In genomic region chr7:125059861-125060456, GRCh38 we compare ENCODE assay signal across 9 cellular contexts.
DNase-seq lines count a peak whose midpoint lies in the region; ATAC-seq and TF ChIP-seq lines count a peak whose summit lies in the region.
"Had no signal": no experiment of that assay in that cellular context is flagged by ENCODE, and none has a peak within 500 bp of the region (broad histone marks: within the 10 kb centered on the region; RNA-seq: fewer than 3 reads in every experiment).

No MANE protein-coding gene starts in this region.

- H3K9ac ChIP-seq in colonic mucosa (ENCODE audit: low read depth in 2 of 2, low read length in 2 of 2): no peak overlapping the region

- H3K27me3 ChIP-seq in kidney epithelial cell (ENCODE audit: control insufficient read depth, insufficient read depth, low read length) (no peaks in the 10 kb centered on the region), colonic mucosa (no peaks in the 10 kb centered on the region)
- H3K27me3 ChIP-seq: suprapubic skin had no signal

- intact Hi-C loops in colonic mucosa (cut with DNase I): loop anchor here (5.0 kb wide), 1 partner anchor 612 kb away; no protein-coding TSS in a partner anchor

- H3K4me3 ChIP-seq in LNCaP clone FGC (ENCODE audit: low read depth, low read length) (no peak overlapping the region), kidney epithelial cell (ENCODE audit: low read depth, low read length) (no peak overlapping the region), colonic mucosa (no peak overlapping the region)
- H3K4me3 ChIP-seq: suprapubic skin had no signal

- DNase-seq in DMS114 treated with DMSO at 0.1 percent for 48 hours (lab: John Stamatoyannopoulos, UW; ENCODE audit: unreplicated experiment): peak; percentile 35
- DNase-seq in LNCaP clone FGC (ENCODE audit: low read depth): no peak
- DNase-seq in kidney epithelial cell (ENCODE audit: low read depth): no peak
- no peak for DNase-seq in cerebellar cortex (ENCODE audit: low spot score)
- DNase-seq in colonic mucosa: no peak
- no peak for DNase-seq in stimulated activated CD4-positive, alpha-beta T cell treated with anti-CD3 and anti-CD28 coated beads, Interleukin-15, amount 100 ng/mL, for 24 hours
- DNase-seq in activated CD8-positive, alpha-beta memory T cell treated with anti-CD3 and anti-CD28 coated beads for 24 hours: no peak

- H3K27ac ChIP-seq in colonic mucosa: no peak overlapping the region
- H3K27ac ChIP-seq: suprapubic skin had no signal

- ATAC-seq in SK-N-SH treated with all-trans-retinoic acid at 6 μM for 48 hours: peak; percentile 40; the same call in 1 of the 3 replicates

- H3K4me1 ChIP-seq in colonic mucosa: no peaks in the 10 kb centered on the region
- H3K4me1 ChIP-seq: suprapubic skin had no signal

- TF ChIP-seq CTCF in LNCaP clone FGC (IDR thresholded peaks at IDR 0.05; ENCODE audit: control insufficient read depth, extremely low read depth, insufficient read depth) (peak; percentile 18; the same call in 1 of the 2 replicates), kidney epithelial cell (IDR thresholded peaks at IDR 0.05; ENCODE audit: insufficient read depth, low read length, poor library complexity, severe bottlenecking) (peak; percentile 28), colonic mucosa (IDR thresholded peaks at IDR 0.05) (no peak)

- no peaks in the 10 kb centered on the region for H3K9me3 ChIP-seq in colonic mucosa
- H3K9me3 ChIP-seq: suprapubic skin had no signal

- H3K36me3 ChIP-seq in kidney epithelial cell (ENCODE audit: control insufficient read depth, insufficient read depth, low read length) (no peaks in the 10 kb centered on the region), colonic mucosa (no peaks in the 10 kb centered on the region)
- H3K36me3 ChIP-seq: suprapubic skin had no signal

TF ChIP-seq in SK-N-SH treated with all-trans-retinoic acid at 6 μM for 48 hours, 23 proteins besides CTCF, POLR2A, EP300 and RAD21:
- TF ChIP-seq GLIS3 (CRISPR knock-in tag; IDR thresholded peaks at IDR 0.05) (no peak), RARB (CRISPR knock-in tag; IDR thresholded peaks at IDR 0.05) (no peak)
TF ChIP-seq in SK-N-SH treated with all-trans-retinoic acid at 6 μM for 48 hours: peak in this region for 0.
